11 cellular contexts compared by ENCODE assay signal in genomic region chr6:115842338-115842737, GRCh38.
"Had no signal": no experiment of that assay in that cellular context is flagged by ENCODE, and none has a peak within 500 bp of the region (broad histone marks: within the 10 kb centered on the region; RNA-seq: fewer than 3 reads in every experiment).

No MANE protein-coding gene starts in this region.

- H2AFZ ChIP-seq: GM23248, GM23338 had no signal

- H3K9me3 ChIP-seq: HAP-1 had no signal

- H3K9ac ChIP-seq: GM23248 had no signal

- H3K4me3 ChIP-seq: GM23248, GM23338, HAP-1 had no signal

- H3K27ac ChIP-seq: GM23248 had no signal

- FAIRE-seq: H1, H54 had no signal

- H3K4me2 ChIP-seq: GM23338 had no signal

- H3K4me1 ChIP-seq: HAP-1 had no signal

- DNase-seq: GM23248, GOT3, H7, H9, HCEC 1CT, HFFc6 had no signal

- ATAC-seq: GM23338, HCT116 had no signal

- H3K36me3 ChIP-seq: HAP-1 had no signal
